ENCODE assay signal across 11 cellular contexts in the genomic region with DNA sequence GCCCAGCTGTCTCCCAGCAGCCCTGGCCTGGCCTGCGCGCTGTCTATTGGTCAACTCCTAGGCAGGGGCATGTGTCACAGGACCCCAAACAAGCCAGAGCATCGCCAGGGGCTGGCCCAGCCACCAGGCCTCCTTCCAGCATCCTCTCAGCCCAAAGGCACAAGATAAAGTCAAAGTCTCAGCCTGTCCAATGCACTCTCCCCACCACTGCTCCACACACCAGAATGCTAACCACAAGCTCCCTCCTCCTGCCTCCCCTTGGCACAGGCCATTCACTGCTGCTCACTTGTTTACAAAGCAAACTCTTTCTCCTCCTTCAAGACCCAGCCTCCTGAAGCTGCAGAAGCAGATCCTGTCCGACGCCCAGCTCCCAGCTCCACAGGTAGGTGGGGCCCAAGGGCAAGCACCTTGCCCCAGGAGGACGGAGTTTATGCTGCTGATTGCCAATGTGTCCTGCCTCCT.
DNase-seq lines count a peak whose midpoint lies in the region; ATAC-seq, FAIRE-seq and TF ChIP-seq lines count a peak whose summit lies in the region.
"Had no signal": no experiment of that assay in that cellular context is flagged by ENCODE, and none has a peak within 500 bp of the region (broad histone marks: within the 10 kb centered on the region; RNA-seq: fewer than 3 reads in every experiment).

No MANE protein-coding gene starts in this region.

- peaks cover 87% of the 10 kb centered on the region for H4K20me1 ChIP-seq in astrocyte (ENCODE audit: insufficient read depth, low read length)
- H4K20me1 ChIP-seq: BLaER1 treated with 17β-estradiol and CSF1 and Interleukin-3, amounts not matched to agents 10 nM and 100 nM had no signal

- intact Hi-C loops in uterus (cut with DNase I; ENCODE audit: low total_unique reads): no loop called here

- FAIRE-seq in astrocyte (lab: Jason Lieb, UNC): no peak

- peaks cover 4% of the 10 kb centered on the region for H3K4me1 Mint-ChIP-seq in astrocyte (ENCODE audit: low read depth, unreplicated experiment)

- no peaks in the 10 kb centered on the region for H3K36me3 Mint-ChIP-seq in astrocyte (ENCODE audit: low read depth, unreplicated experiment)

- H3K27me3 ChIP-seq in astrocyte (ENCODE audit: insufficient read depth, low read length): no peaks in the 10 kb centered on the region
- no peaks in the 10 kb centered on the region for H3K27me3 ChIP-seq in uterus
- H3K27me3 ChIP-seq: BLaER1 treated with 17β-estradiol and CSF1 and Interleukin-3, amounts not matched to agents 10 nM and 100 nM had no signal

- peaks cover 37% of the 10 kb centered on the region for H3K27me3 Mint-ChIP-seq in astrocyte (ENCODE audit: low read depth, unreplicated experiment)

- peak; percentile 58 for DNase-seq in activated effector memory CD4-positive, alpha-beta T cell treated with anti-CD3 and anti-CD28 coated beads, Interleukin-2, amount 50 U/mL, for 16 hours
- no peak for DNase-seq in activated effector memory CD4-positive, alpha-beta T cell treated with Interleukin-2 at 50 U/mL for 16 hours
- DNase-seq in astrocyte (ENCODE audit: low read depth) (peak; percentile 69), iPS-NIHi7 (ENCODE audit: extremely low spot score) (peak; percentile 67), uterus (peak; percentile 24 to 34), foreskin melanocyte (no peak), NCI-H1694 treated with DMSO at 0.1 percent for 48 hours (lab: John Stamatoyannopoulos, UW) (no peak)
- DNase-seq: activated T-cell treated with anti-CD3 and anti-CD28 coated beads, Interleukin-2, amount 50 U/mL, for 4 hours had no signal

- H3K9me3 ChIP-seq in astrocyte (ENCODE audit: insufficient read depth, low read depth, low read length): no peaks in the 10 kb centered on the region
- no peaks in the 10 kb centered on the region for H3K9me3 ChIP-seq in uterus
- H3K9me3 ChIP-seq: BLaER1 treated with 17β-estradiol and CSF1 and Interleukin-3, amounts not matched to agents 10 nM and 100 nM; SJCRH30 had no signal

- H3K4me2 ChIP-seq in astrocyte (ENCODE audit: low read length): no peak overlapping the region
- H3K4me2 ChIP-seq: BLaER1 treated with 17β-estradiol and CSF1 and Interleukin-3, amounts not matched to agents 10 nM and 100 nM had no signal

- H3K27ac ChIP-seq in astrocyte (ENCODE audit: low read depth, low read length) (no peak overlapping the region), uterus (no peak overlapping the region)
- H3K27ac ChIP-seq: BLaER1 treated with 17β-estradiol and CSF1 and Interleukin-3, amounts not matched to agents 10 nM and 100 nM; SJCRH30 had no signal

- no peak overlapping the region for H3K4me3 ChIP-seq in astrocyte (ENCODE audit: insufficient read depth, low read depth, low read length)
- H3K4me3 ChIP-seq in uterus: no peak overlapping the region
- H3K4me3 ChIP-seq: BLaER1 treated with 17β-estradiol and CSF1 and Interleukin-3, amounts not matched to agents 10 nM and 100 nM; SJCRH30 had no signal

- no peak for TF ChIP-seq POLR2A in uterus (IDR thresholded peaks at IDR 0.05)

- peak overlapping the region; percentile 44 for H3K27ac Mint-ChIP-seq in astrocyte (ENCODE audit: unreplicated experiment)

- H3K36me3 ChIP-seq in astrocyte (ENCODE audit: insufficient read depth, low read length) (peaks cover 4% of the 10 kb centered on the region), uterus (no peaks in the 10 kb centered on the region)
- H3K36me3 ChIP-seq: BLaER1 treated with 17β-estradiol and CSF1 and Interleukin-3, amounts not matched to agents 10 nM and 100 nM; SJCRH30 had no signal

- no peak overlapping the region for H3K9ac ChIP-seq in astrocyte (ENCODE audit: low read length)
- H3K9ac ChIP-seq: BLaER1 treated with 17β-estradiol and CSF1 and Interleukin-3, amounts not matched to agents 10 nM and 100 nM had no signal

- no peak overlapping the region for H2AFZ ChIP-seq in astrocyte (ENCODE audit: low read depth, low read length)

- peaks cover 7% of the 10 kb centered on the region for H3K79me2 ChIP-seq in astrocyte (ENCODE audit: insufficient read depth, low read length)

- no peaks in the 10 kb centered on the region for H3K9me3 Mint-ChIP-seq in astrocyte (ENCODE audit: unreplicated experiment)
- H3K9me3 Mint-ChIP-seq: activated T-cell treated with anti-CD3 and anti-CD28 coated beads, Interleukin-2, amount 50 U/mL, for 4 hours had no signal

- TF ChIP-seq CTCF in astrocyte (IDR thresholded peaks at IDR 0.05; ENCODE audit: insufficient read depth, low read depth, low read length) (no peak), uterus (IDR thresholded peaks at IDR 0.05) (peak in 1 of 4 experiments; percentile 9)

- no peak overlapping the region for H3K4me3 Mint-ChIP-seq in astrocyte (ENCODE audit: unreplicated experiment)
- H3K4me3 Mint-ChIP-seq: activated T-cell treated with anti-CD3 and anti-CD28 coated beads, Interleukin-2, amount 50 U/mL, for 4 hours had no signal

- peaks cover 4% of the 10 kb centered on the region for H3K4me1 ChIP-seq in astrocyte (ENCODE audit: insufficient read depth, low read length)
- H3K4me1 ChIP-seq in uterus: no peaks in the 10 kb centered on the region
- H3K4me1 ChIP-seq: BLaER1 treated with 17β-estradiol and CSF1 and Interleukin-3, amounts not matched to agents 10 nM and 100 nM; SJCRH30 had no signal

- ATAC-seq in HG02678 (IDR thresholded peaks at IDR 0.05; ENCODE audit: unreplicated experiment): no peak
- ATAC-seq: activated T-cell treated with anti-CD3 and anti-CD28 coated beads, Interleukin-2, amount 50 U/mL, for 4 hours had no signal

Comparison
In these comparisons a context has a peak if more than half of its experiments do, and no peak if none do; other contexts are left out.
1. DNase-seq: peak in activated effector memory CD4-positive, alpha-beta T cell treated with anti-CD3 and anti-CD28 coated beads, Interleukin-2, amount 50 U/mL, for 16 hours (single experiment), astrocyte (single experiment), iPS-NIHi7 (single experiment) and uterus (2 of 2); none in activated effector memory CD4-positive, alpha-beta T cell treated with Interleukin-2 at 50 U/mL for 16 hours (single experiment), foreskin melanocyte (single experiment) and NCI-H1694 treated with DMSO at 0.1 percent for 48 hours (single experiment).